17 cellular contexts compared by ENCODE assay signal in genomic region chrX:67105758-67106116, GRCh38.
DNase-seq lines count a peak whose midpoint lies in the region; ATAC-seq and TF ChIP-seq lines count a peak whose summit lies in the region.
"Had no signal": no experiment of that assay in that cellular context is flagged by ENCODE, and none has a peak within 500 bp of the region (broad histone marks: within the 10 kb centered on the region; RNA-seq: fewer than 3 reads in every experiment).

No MANE protein-coding gene starts in this region.

- intact Hi-C loops in right lobe of liver (cut with DNase I): no loop called here

- peaks cover 0 to 43% (median 15%) of the 10 kb centered on the region in 4 donors for H3K4me1 ChIP-seq in right lobe of liver
- H3K4me1 ChIP-seq: BLaER1 had no signal

- no peaks in the 10 kb centered on the region for H3K36me3 ChIP-seq in right lobe of liver
- H3K36me3 ChIP-seq: BLaER1 had no signal

- ATAC-seq in right lobe of liver: peak in 3 of 4 donors; percentile 22 to 27 (median 25)
- ATAC-seq: GM12878, GM23338, HCT116 had no signal

- TF ChIP-seq CTCF in 22Rv1 (IDR thresholded peaks at IDR 0.05): no peak
- TF ChIP-seq CTCF in VCaP (conservative IDR thresholded peaks at IDR 0.05): no peak
- no peak for TF ChIP-seq CTCF in right lobe of liver (IDR thresholded peaks at IDR 0.05)

- DNase-seq in right lobe of liver (no peak), NCI-H2107 (lab: John Stamatoyannopoulos, UW) (no peak), NCI-H526 (lab: John Stamatoyannopoulos, UW) (no peak), GM19240 (ENCODE audit: insufficient read length, low spot score) (no peak)
- DNase-seq: CD4-positive, alpha-beta T cell; CD8-positive, alpha-beta memory T cell; DMS 273 treated with DMSO at 0.1 percent for 48 hours; DMS79; EL; GDM1; H9 had no signal

- WGBS in right lobe of liver (ENCODE audit: insufficient coverage, low coverage, low lambda C conversion rate, missing lambda C conversion rate): 28% methylated on average over 2 of the region's 2 CpGs

- no peak for TF ChIP-seq POLR2A in right lobe of liver (IDR thresholded peaks at IDR 0.05)

- H3K4me3 ChIP-seq in right lobe of liver: no peak overlapping the region
- H3K4me3 ChIP-seq: BLaER1, GM12878, GM23338 had no signal

- H3K9me3 ChIP-seq in right lobe of liver: no peaks in the 10 kb centered on the region
- H3K9me3 ChIP-seq: BLaER1 had no signal

- H3K27ac ChIP-seq in 22Rv1 (peak overlapping the region; percentile 66), VCaP (peak overlapping the region; percentile 41), right lobe of liver (peak overlapping the region in 2 of 3 donors; percentile 64 to 65)
- H3K27ac ChIP-seq: BLaER1 had no signal

- no peaks in the 10 kb centered on the region for H3K27me3 ChIP-seq in right lobe of liver
